Comparison of ENCODE assay signal across 30 cellular contexts in genomic region chr4:46370531-46370930, GRCh38.
"Had no signal": no experiment of that assay in that cellular context is flagged by ENCODE, and none has a peak within 500 bp of the region (broad histone marks: within the 10 kb centered on the region; RNA-seq: fewer than 3 reads in every experiment).

No MANE protein-coding gene starts in this region.

- H3K9me3 Mint-ChIP-seq: activated B cell treated with CpG ODN at 0.5 μM for 24 hours; activated naive CD4-positive, alpha-beta T cell treated with anti-CD3 and anti-CD28 coated beads for 36 hours; activated naive CD8-positive, alpha-beta T cell treated with anti-CD3 and anti-CD28 coated beads for 36 hours; activated T-helper 1 cell treated with anti-CD3 and anti-CD28 coated beads, Interleukin-12 subunit alpha, Interleukin-12 subunit beta, Interleukin-2, Interleukin-4 antibody, amounts not matched to agents 30 ng/mL and 10 ng/mL and 1 ng/mL, durations not matched to agents 14 hours and 24 hours and 36 hours; activated T-helper 2 cell treated with anti-CD3 and anti-CD28 coated beads, Interferon-gamma antibody, Interleukin-2, Interleukin-4, amounts not matched to agents 10 μg/mL and 5 μg/mL and 100 μg/mL, durations not matched to agents 14 hours and 24 hours and 36 hours; T-helper 2 cell treated with Interferon-gamma antibody and Interleukin-4, amounts not matched to agents 5 μg/mL and 100 μg/mL, for 36 hours had no signal

- H3K4me1 Mint-ChIP-seq: activated B cell treated with CpG ODN at 0.5 μM for 24 hours; activated CD8-positive, alpha-beta memory T cell treated with anti-CD3 and anti-CD28 coated beads, Interleukin-2, amount 10 ng/mL, durations not matched to agents 7 days and 5 days; activated naive CD4-positive, alpha-beta T cell treated with anti-CD3 and anti-CD28 coated beads, Interleukin-2, amount 50 U/mL, for 24 hours; activated naive CD8-positive, alpha-beta T cell treated with anti-CD3 and anti-CD28 coated beads for 36 hours; activated naive CD8-positive, alpha-beta T cell treated with anti-CD3 and anti-CD28 coated beads, Interleukin-2, amount 50 U/mL, for 24 hours; brain; central memory CD8-positive, alpha-beta T cell; T-helper 17 cell had no signal

- ATAC-seq: activated CD4-positive, CD25-positive, alpha-beta regulatory T cell treated with anti-CD3 and anti-CD28 coated beads, Interleukin-2, amount 50 U/mL, for 24 hours; activated CD8-positive, alpha-beta memory T cell treated with anti-CD3 and anti-CD28 coated beads, Interleukin-2, amount 10 ng/mL, durations not matched to agents 7 days and 5 days; activated CD8-positive, alpha-beta T cell treated with anti-CD3 and anti-CD28 coated beads, Interleukin-2, amount 10 ng/mL, durations not matched to agents 7 days and 5 days; activated naive CD8-positive, alpha-beta T cell treated with anti-CD3 and anti-CD28 coated beads, Interleukin-2, amount 50 U/mL, for 24 hours; gastroesophageal sphincter; T-helper 17 cell had no signal

- H3K27ac Mint-ChIP-seq: activated B cell treated with CpG ODN at 0.5 μM for 24 hours; activated CD4-positive, alpha-beta memory T cell treated with anti-CD3 and anti-CD28 coated beads for 36 hours; activated CD8-positive, alpha-beta memory T cell treated with anti-CD3 and anti-CD28 coated beads, Interleukin-2, amount 10 ng/mL, durations not matched to agents 7 days and 5 days; activated CD8-positive, alpha-beta T cell treated with anti-CD3 and anti-CD28 coated beads, Interleukin-2, amount 10 ng/mL, durations not matched to agents 7 days and 5 days; activated naive CD4-positive, alpha-beta T cell treated with anti-CD3 and anti-CD28 coated beads for 36 hours; activated naive CD4-positive, alpha-beta T cell treated with anti-CD3 and anti-CD28 coated beads, Interleukin-2, amount 50 U/mL, for 24 hours; activated naive CD8-positive, alpha-beta T cell treated with anti-CD3 and anti-CD28 coated beads for 36 hours; activated naive CD8-positive, alpha-beta T cell treated with anti-CD3 and anti-CD28 coated beads, Interleukin-2, amount 50 U/mL, for 24 hours; activated T-helper 1 cell treated with anti-CD3 and anti-CD28 coated beads, Interleukin-12 subunit alpha, Interleukin-12 subunit beta, Interleukin-2, Interleukin-4 antibody, amounts not matched to agents 30 ng/mL and 10 ng/mL and 1 ng/mL, durations not matched to agents 14 hours and 24 hours and 36 hours; activated T-helper 2 cell treated with anti-CD3 and anti-CD28 coated beads, Interferon-gamma antibody, Interleukin-2, Interleukin-4, amounts not matched to agents 10 μg/mL and 5 μg/mL and 100 μg/mL, durations not matched to agents 14 hours and 24 hours and 36 hours; brain; T-helper 17 cell; T-helper 2 cell treated with Interferon-gamma antibody and Interleukin-4, amounts not matched to agents 5 μg/mL and 100 μg/mL, for 36 hours had no signal

- H3K27me3 Mint-ChIP-seq: activated B cell treated with CpG ODN at 0.5 μM for 24 hours; activated CD4-positive, alpha-beta memory T cell treated with anti-CD3 and anti-CD28 coated beads for 36 hours; activated CD8-positive, alpha-beta memory T cell treated with anti-CD3 and anti-CD28 coated beads, Interleukin-2, amount 10 ng/mL, durations not matched to agents 7 days and 5 days; activated naive CD4-positive, alpha-beta T cell treated with anti-CD3 and anti-CD28 coated beads, Interleukin-2, amount 50 U/mL, for 24 hours; activated naive CD8-positive, alpha-beta T cell treated with anti-CD3 and anti-CD28 coated beads for 36 hours; activated naive CD8-positive, alpha-beta T cell treated with anti-CD3 and anti-CD28 coated beads, Interleukin-2, amount 50 U/mL, for 24 hours; central memory CD8-positive, alpha-beta T cell; T-helper 17 cell had no signal

- DNase-seq: activated B cell treated with CpG ODN at 0.5 μM for 24 hours; activated CD4-positive, alpha-beta memory T cell treated with anti-CD3 and anti-CD28 coated beads for 36 hours; activated CD4-positive, alpha-beta T cell treated with anti-CD3 and anti-CD28 coated beads for 48 hours; activated CD8-positive, alpha-beta memory T cell treated with anti-CD3 and anti-CD28 coated beads, Interleukin-2, amount 10 ng/mL, durations not matched to agents 7 days and 5 days; activated CD8-positive, alpha-beta memory T cell treated with anti-CD3 and anti-CD28 coated beads, Interleukin-2, amount 50 U/mL, for 4 hours; activated CD8-positive, alpha-beta T cell treated with anti-CD3 and anti-CD28 coated beads, Interleukin-2, amount 10 ng/mL, durations not matched to agents 7 days and 5 days; activated effector memory CD4-positive, alpha-beta T cell treated with anti-CD3 and anti-CD28 coated beads, Interleukin-2, amount 50 U/mL, for 16 hours; activated naive CD4-positive, alpha-beta T cell treated with anti-CD3 and anti-CD28 coated beads for 36 hours; activated naive CD8-positive, alpha-beta T cell treated with anti-CD3 and anti-CD28 coated beads for 36 hours; activated naive CD8-positive, alpha-beta T cell treated with anti-CD3 and anti-CD28 coated beads, Interleukin-2, amount 50 U/mL, for 24 hours; activated T-cell treated with anti-CD3 and anti-CD28 coated beads, Interleukin-2, amount 50 U/mL, for 1 hour; activated T-cell treated with anti-CD3 and anti-CD28 coated beads, Interleukin-2, amount 50 U/mL, for 48 hours; adrenal gland; cortex of kidney; dermis blood vessel endothelial cell; effector CD8-positive, alpha-beta T cell; esophagus squamous epithelium; foreskin melanocyte; T-helper 1 cell; T-helper 17 cell; T1000; WERI-Rb-1 had no signal

- H3K4me3 Mint-ChIP-seq: activated B cell treated with CpG ODN at 0.5 μM for 24 hours; activated CD4-positive, alpha-beta memory T cell treated with anti-CD3 and anti-CD28 coated beads for 36 hours; activated CD8-positive, alpha-beta memory T cell treated with anti-CD3 and anti-CD28 coated beads, Interleukin-2, amount 10 ng/mL, durations not matched to agents 7 days and 5 days; activated CD8-positive, alpha-beta T cell treated with anti-CD3 and anti-CD28 coated beads, Interleukin-2, amount 10 ng/mL, durations not matched to agents 7 days and 5 days; activated naive CD4-positive, alpha-beta T cell treated with anti-CD3 and anti-CD28 coated beads for 36 hours; activated naive CD4-positive, alpha-beta T cell treated with anti-CD3 and anti-CD28 coated beads, Interleukin-2, amount 50 U/mL, for 24 hours; activated naive CD8-positive, alpha-beta T cell treated with anti-CD3 and anti-CD28 coated beads for 36 hours; activated naive CD8-positive, alpha-beta T cell treated with anti-CD3 and anti-CD28 coated beads, Interleukin-2, amount 50 U/mL, for 24 hours; activated T-helper 1 cell treated with anti-CD3 and anti-CD28 coated beads, Interleukin-12 subunit alpha, Interleukin-12 subunit beta, Interleukin-2, Interleukin-4 antibody, amounts not matched to agents 30 ng/mL and 10 ng/mL and 1 ng/mL, durations not matched to agents 14 hours and 24 hours and 36 hours; brain; central memory CD8-positive, alpha-beta T cell; T-helper 17 cell; T-helper 2 cell treated with Interferon-gamma antibody and Interleukin-4, amounts not matched to agents 5 μg/mL and 100 μg/mL, for 36 hours had no signal
